In the genomic region with DNA sequence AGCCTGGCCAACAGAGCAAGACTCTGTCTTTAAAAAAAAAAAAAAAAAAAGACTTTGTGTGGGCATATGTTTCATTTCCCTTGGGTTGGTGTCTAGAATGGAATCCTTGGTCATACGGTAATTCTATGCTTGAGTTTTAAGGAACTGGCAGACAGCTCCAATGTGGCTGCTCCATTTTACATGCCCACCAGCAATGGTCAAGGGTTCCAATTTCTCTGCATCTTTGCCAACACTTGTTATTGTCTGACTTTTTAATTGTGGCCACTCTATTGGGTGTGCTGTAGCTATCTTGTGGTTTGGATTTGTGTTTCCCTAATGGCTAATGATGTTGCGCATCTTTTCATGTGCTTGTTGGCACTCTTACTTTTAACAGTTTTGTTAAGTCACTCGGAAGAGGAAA, we compare ENCODE assay signal across 26 cellular contexts.
"Had no signal": no experiment of that assay in that cellular context is flagged by ENCODE, and none has a peak within 500 bp of the region (broad histone marks: within the 10 kb centered on the region; RNA-seq: fewer than 3 reads in every experiment).

No MANE protein-coding gene starts in this region.

- H3K27me3 ChIP-seq: neural progenitor cell, ovary, spleen, stomach, thyroid gland, tibial nerve, upper lobe of left lung, vagina had no signal

- H3K4me3 ChIP-seq: neural progenitor cell, ovary, psoas muscle, skin epidermis, smooth muscle cell, spleen, stomach, thoracic aorta, thyroid gland, tibial nerve, upper lobe of left lung, vagina had no signal

- H3K9me3 ChIP-seq: ovary, psoas muscle, thoracic aorta, thyroid gland, upper lobe of left lung, vagina had no signal

- H3K9ac ChIP-seq: neural progenitor cell, parathyroid adenoma had no signal

- H2AFZ ChIP-seq: neural progenitor cell, parathyroid adenoma had no signal

- H3K4me1 ChIP-seq: neural progenitor cell, parathyroid adenoma, psoas muscle, spleen, tibial nerve, upper lobe of left lung, vagina had no signal

- H3K79me2 ChIP-seq: parathyroid adenoma had no signal

- H3K27ac ChIP-seq: neural progenitor cell, ovary, parathyroid adenoma, psoas muscle, skin epidermis, spleen, stomach, thoracic aorta, thyroid gland, tibial nerve, upper lobe of left lung, vagina had no signal

- DNase-seq: natural killer cell; occipital lobe; ovary; posterior cingulate gyrus; psoas muscle; right cardiac atrium; spleen; stimulated activated CD4-positive, alpha-beta T cell treated with anti-CD3 and anti-CD28 coated beads, Interleukin-12 subunit alpha, Interleukin-12 subunit beta, amount 100 ng/mL, for 4 hours; stimulated activated CD4-positive, alpha-beta T cell treated with anti-CD3 and anti-CD28 coated beads, Interleukin-1b, Interleukin-23, amount 100 ng/mL, for 48 hours; stimulated activated CD4-positive, alpha-beta T cell treated with anti-CD3 and anti-CD28 coated beads, Interleukin-4, amount 100 ng/mL, for 24 hours; stimulated activated naive B cell treated with anti-CD40 and anti-IgM and Interleukin-4, amounts not matched to agents 10 μg/mL and 1 μg/mL and 100 μg/mL, for 72 hours; stimulated activated naive CD4-positive, alpha-beta T cell treated with Interleukin-2 at 50 U/mL for 16 hours; stomach; thyroid gland; trophoblast cell; upper lobe of left lung had no signal

- ATAC-seq: natural killer cell; psoas muscle; right cardiac atrium; sciatic nerve; stimulated activated effector memory CD8-positive, alpha-beta T cell treated with anti-CD3 and anti-CD28 coated beads, Interleukin-12 subunit alpha, Interleukin-12 subunit beta, amount 100 ng/mL, for 72 hours; stimulated activated naive B cell treated with anti-CD40 and anti-IgM and Interleukin-4, amounts not matched to agents 10 μg/mL and 1 μg/mL and 100 μg/mL, for 72 hours had no signal

- FAIRE-seq: urothelium cell line had no signal

- H3K36me3 ChIP-seq: neural progenitor cell, ovary, spleen, thoracic aorta, thyroid gland, tibial nerve, upper lobe of left lung, vagina had no signal

- H3K4me2 ChIP-seq: neural progenitor cell, smooth muscle cell had no signal
